In genomic region chr3:136932978-136933812, GRCh38 we compare ENCODE assay signal across 13 cellular contexts. TPM values are rescaled to one million over a fixed set of nuclear protein-coding genes. Genes with fewer than 3 reads are reported as not detected.
DNase-seq lines count a peak whose midpoint lies in the region; ATAC-seq and TF ChIP-seq lines count a peak whose summit lies in the region.
"Had no signal": no experiment of that assay in that cellular context is flagged by ENCODE, and none has a peak within 500 bp of the region (broad histone marks: within the 10 kb centered on the region; RNA-seq: fewer than 3 reads in every experiment).

No MANE protein-coding gene starts in this region.

- ATAC-seq in left ventricle myocardium superior: no peak
- ATAC-seq in foreskin keratinocyte: peak; percentile 50
- ATAC-seq: Panc1 had no signal

- H4K20me1 ChIP-seq in OCI-LY7 (ENCODE audit: insufficient read depth, low read length): no peaks in the 10 kb centered on the region

- H3K27me3 ChIP-seq in left ventricle myocardium inferior (ENCODE audit: low read depth): no peaks in the 10 kb centered on the region
- no peaks in the 10 kb centered on the region for H3K27me3 ChIP-seq in foreskin keratinocyte
- H3K27me3 ChIP-seq: pancreas had no signal

- CTCF ChIA-PET in OCI-LY7 (lab: Charles Lee; ENCODE audit: unreplicated experiment): interaction anchor here (0.6 kb wide), 1 partner anchor 1687 kb away, joined by 3 read pairs; no protein-coding TSS in a partner anchor

- H3K79me2 ChIP-seq in OCI-LY7 (ENCODE audit: insufficient read depth, low read depth, low read length): peaks cover 48% of the 10 kb centered on the region

- H3K27ac ChIP-seq in left ventricle myocardium inferior (replicated peaks) (no peak overlapping the region), OCI-LY7 (ENCODE audit: low read depth, low read length, poor library complexity, severe bottlenecking) (peak overlapping the region; percentile 10), foreskin keratinocyte (peak overlapping the region; percentile 73)

- H3K4me1 ChIP-seq in left ventricle myocardium inferior (peaks cover 65% of the 10 kb centered on the region), OCI-LY7 (ENCODE audit: insufficient read depth, low read length, poor library complexity, severe bottlenecking) (peaks cover 10% of the 10 kb centered on the region), foreskin keratinocyte (peaks cover 21% of the 10 kb centered on the region)

- peaks cover 6% of the 10 kb centered on the region for H3K9me3 ChIP-seq in left ventricle myocardium inferior (replicated peaks)
- H3K9me3 ChIP-seq in OCI-LY7 (ENCODE audit: low read length): peaks cover 16% of the 10 kb centered on the region
- H3K9me3 ChIP-seq: HAP-1, pancreas had no signal

- DNase-seq in left ventricle myocardium inferior (no peak), left ventricle myocardium superior (no peak), OCI-LY7 (ENCODE audit: low spot score) (no peak), foreskin keratinocyte (no peak), NOMO-1 (lab: John Stamatoyannopoulos, UW; ENCODE audit: unreplicated experiment in 2 of 2) (no peak), NCI-H2107 (lab: John Stamatoyannopoulos, UW) (no peak), NOMO-1 treated with dmso at 0.1 percent for 144 hours (lab: John Stamatoyannopoulos, UW; ENCODE audit: unreplicated experiment) (no peak)
- DNase-seq in NK-92 treated with Interleukin-12 subunit alpha and Interleukin-12 subunit beta, amount 100 ng/mL, for 24 hours (lab: John Stamatoyannopoulos, UW): no peak
- DNase-seq: foreskin fibroblast, pancreas, substantia nigra had no signal

- H3K4me2 ChIP-seq in OCI-LY7 (ENCODE audit: low read length): no peak overlapping the region

- no TSS peak for BruUV-seq in OCI-LY7 (replicated peaks; lab: Mats Ljungman, UMichigan)

- no peak for TF ChIP-seq CTCF in left ventricle myocardium inferior (IDR thresholded peaks at IDR 0.05; ENCODE audit: borderline replicate concordance)
- no peak for TF ChIP-seq CTCF in OCI-LY7 (conservative IDR thresholded peaks at IDR 0.05; ENCODE audit: low read length)
- TF ChIP-seq CTCF in foreskin keratinocyte (conservative IDR thresholded peaks at IDR 0.05): no peak

- H3K4me3 ChIP-seq in left ventricle myocardium inferior (peak overlapping the region; percentile 55), OCI-LY7 (ENCODE audit: low read depth, low read length, poor library complexity, severe bottlenecking) (no peak overlapping the region)
- H3K4me3 ChIP-seq: HAP-1, pancreas had no signal

- POLR2A ChIA-PET in OCI-LY7 (lab: Charles Lee): interaction anchor here (1.0 to 1.1 kb wide), 2 partner anchors 9 to 23 kb away, joined by 4 to 6 read pairs; no protein-coding TSS in a partner anchor

- no peak overlapping the region for H2AFZ ChIP-seq in OCI-LY7 (ENCODE audit: low read length)

- intact Hi-C loops in left ventricle myocardium inferior (cut with micrococcal nuclease) (loop anchor here (10.0 kb wide), 1 partner anchor 68 kb away; the partner anchor contains the start of gene NCK1), left ventricle myocardium superior (cut with micrococcal nuclease) (no loop called here), OCI-LY7 (cut with micrococcal nuclease; ENCODE audit: unreplicated experiment) (no loop called here)

- H3K36me3 ChIP-seq in left ventricle myocardium inferior (peaks cover 21% of the 10 kb centered on the region), OCI-LY7 (ENCODE audit: insufficient read depth, low read length) (peaks cover 89% of the 10 kb centered on the region)
- H3K36me3 ChIP-seq: pancreas had no signal

- no peaks in the 10 kb centered on the region; the same call in 1 of the 2 replicates for H3K9me2 ChIP-seq in OCI-LY7 (ENCODE audit: insufficient read depth, low read length)

RNA-seq across cellular contexts. Expression of gene IL20RB, which starts 24.6 kb away (rescaled TPM):
- total RNA-seq in left ventricle myocardium inferior (0.44 TPM), left ventricle myocardium superior (0.12 TPM), OCI-LY7 (2022) (2.4 and 3.1 TPM in 2 replicates), foreskin keratinocyte (104 and 118 TPM in 2 replicates)
- total RNA-seq in OCI-LY7 (2014; rRNA removed; shearing (Covaris generic)): 0.59 and 1.1 TPM in 2 replicates
- 92.1 and 110 TPM in 2 replicates for polyA plus RNA-seq in foreskin keratinocyte

Comparison
In these comparisons a context has a peak if more than half of its experiments do, and no peak if none do; other contexts are left out.
1. RNA of gene IL20RB, which starts 24.6 kb away (total RNA-seq): 104 to 118 TPM in foreskin keratinocyte; 0.59 to 3.1 TPM in OCI-LY7, 0.44 TPM in left ventricle myocardium inferior (single experiment) and 0.12 TPM in left ventricle myocardium superior (single experiment); every median in the first group is over 10 times any median in the second.